9 cellular contexts compared by ENCODE assay signal in the genomic region with DNA sequence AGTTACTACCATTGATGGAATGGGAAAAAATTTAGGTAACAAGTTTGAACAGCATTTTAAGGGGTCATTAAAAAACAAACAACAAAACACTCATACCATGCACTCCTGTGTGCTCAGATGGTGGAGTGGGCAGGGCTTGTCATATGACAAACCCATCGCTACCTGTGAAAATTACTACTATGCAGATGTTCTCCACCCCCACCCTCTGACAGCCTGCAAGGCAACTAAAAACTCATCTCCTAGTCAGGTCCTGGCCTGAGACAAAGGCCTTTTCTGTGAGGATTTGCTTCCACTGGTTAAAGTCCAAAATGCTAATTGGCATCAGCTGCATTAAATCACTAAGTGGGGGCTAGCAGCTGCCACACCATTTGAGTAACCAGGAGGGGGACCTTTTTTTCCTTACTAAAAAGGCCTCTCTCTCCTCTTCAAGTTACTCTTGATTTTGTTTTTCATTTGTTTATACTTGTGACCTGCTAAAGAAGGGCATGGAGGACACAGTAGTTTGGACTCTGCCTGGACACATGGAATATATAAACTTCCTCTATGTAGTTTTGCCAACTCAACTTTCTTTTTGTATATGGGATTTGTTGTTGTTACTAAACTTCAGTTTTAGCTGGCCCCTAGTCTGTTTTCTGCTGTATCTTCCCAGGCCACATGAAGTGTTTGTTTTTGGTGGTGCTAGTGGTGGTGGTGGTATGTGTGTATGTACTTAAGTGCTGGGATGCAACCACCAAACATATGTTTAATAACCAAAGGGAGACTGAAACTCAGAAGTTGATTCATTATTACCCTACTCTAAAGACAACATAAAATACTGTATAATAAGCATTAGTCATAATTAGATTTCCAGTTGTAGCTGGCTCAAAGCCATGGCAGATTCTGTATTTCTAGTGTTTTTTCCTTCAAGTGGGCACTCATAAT.
DNase-seq lines count a peak whose midpoint lies in the region; ATAC-seq and TF ChIP-seq lines count a peak whose summit lies in the region.
"Had no signal": no experiment of that assay in that cellular context is flagged by ENCODE, and none has a peak within 500 bp of the region (broad histone marks: within the 10 kb centered on the region; RNA-seq: fewer than 3 reads in every experiment).

No MANE protein-coding gene starts in this region.

- intact Hi-C loops in activated CD4-positive, alpha-beta T cell treated with anti-CD3 and anti-CD28 coated beads for 36 hours (cut with DNase I, micrococcal nuclease), result no loop called here
- intact Hi-C loops in head of caudate nucleus (cut with DNase I), result no loop called here
- intact Hi-C loops in uterus (cut with DNase I; ENCODE audit: low total_unique reads), result no loop called here

- TF ChIP-seq CTCF in uterus (IDR thresholded peaks at IDR 0.05), result no peak
- no peak for TF ChIP-seq CTCF in gastroesophageal sphincter (IDR thresholded peaks at IDR 0.05)

- H3K27ac Mint-ChIP-seq in activated CD4-positive, alpha-beta T cell treated with anti-CD3 and anti-CD28 coated beads for 36 hours, result peak overlapping the region; percentile 65
- peak overlapping the region; percentile 80 to 82 for H3K27ac Mint-ChIP-seq in T-cell

- peaks cover 6% of the 10 kb centered on the region for H3K36me3 Mint-ChIP-seq in activated CD4-positive, alpha-beta T cell treated with anti-CD3 and anti-CD28 coated beads for 36 hours (ENCODE audit: low read depth)
- H3K36me3 Mint-ChIP-seq in T-cell, result peaks cover 10% of the 10 kb centered on the region

- H3K27me3 Mint-ChIP-seq in activated CD4-positive, alpha-beta T cell treated with anti-CD3 and anti-CD28 coated beads for 36 hours, result no peaks in the 10 kb centered on the region
- H3K27me3 Mint-ChIP-seq in T-cell, result no peaks in the 10 kb centered on the region

- POLR2A ChIA-PET in activated CD4-positive, alpha-beta T cell treated with anti-CD3 and anti-CD28 coated beads for 36 hours (lab: Charles Lee), result interaction anchor here (0.6 kb wide), 1 partner anchor 30 kb away, joined by 7 read pairs; no protein-coding TSS in a partner anchor
- POLR2A ChIA-PET in T-cell (lab: Charles Lee), result interaction anchor here in 1 of 2 donors (0.6 kb wide), 1 partner anchor 9 kb away, joined by 3 read pairs; no protein-coding TSS in a partner anchor

- peak; percentile 47 for ATAC-seq in activated CD4-positive, alpha-beta T cell treated with anti-CD3 and anti-CD28 coated beads for 36 hours
- ATAC-seq in T-cell (replicated peaks in 1 of 4) (peak in 1 of 4 experiments; percentile 39), gastroesophageal sphincter (no peak), GM18870 (IDR thresholded peaks at IDR 0.05; ENCODE audit: unreplicated experiment) (no peak)

- H3K9me3 ChIP-seq in uterus (no peaks in the 10 kb centered on the region), gastroesophageal sphincter (no peaks in the 10 kb centered on the region)

- H3K9me3 Mint-ChIP-seq in activated CD4-positive, alpha-beta T cell treated with anti-CD3 and anti-CD28 coated beads for 36 hours (ENCODE audit: low read depth), result no peaks in the 10 kb centered on the region
- no peaks in the 10 kb centered on the region for H3K9me3 Mint-ChIP-seq in T-cell

- H3K27ac ChIP-seq in substantia nigra (ENCODE audit: low read depth, low read length, poor library complexity, severe bottlenecking) (peak overlapping the region; percentile 91), uterus (peak overlapping the region in 1 of 2 donors; percentile 4), gastroesophageal sphincter (no peak overlapping the region)
- H3K27ac ChIP-seq: SK-N-MC had no signal

- WGBS in gastroesophageal sphincter (ENCODE audit: low coverage in 1 of 2), 2 donors, result 67 to 88% methylated on average over 1 of the region's 1 CpG

- CTCF ChIA-PET in activated CD4-positive, alpha-beta T cell treated with anti-CD3 and anti-CD28 coated beads for 36 hours (lab: Charles Lee), result interaction anchor here (0.7 to 2.0 kb wide), 4 partner anchors 8 to 470 kb away, joined by 3 to 6 read pairs (median 4); no protein-coding TSS in a partner anchor
- CTCF ChIA-PET in T-cell (lab: Charles Lee), result interaction anchor here in 1 of 2 donors (1.1 kb wide), 1 partner anchor 10 kb away, joined by 3 read pairs; no protein-coding TSS in a partner anchor

- H3K4me1 Mint-ChIP-seq in activated CD4-positive, alpha-beta T cell treated with anti-CD3 and anti-CD28 coated beads for 36 hours, result peaks cover 85% of the 10 kb centered on the region
- peaks cover 87 to 91% (median 89%) of the 10 kb centered on the region in 3 donors for H3K4me1 Mint-ChIP-seq in T-cell

- no peak for TF ChIP-seq EP300 in gastroesophageal sphincter (IDR thresholded peaks at IDR 0.05)

- H3K4me3 ChIP-seq in uterus, result no peak overlapping the region
- H3K4me3 ChIP-seq in gastroesophageal sphincter, result no peak overlapping the region
- H3K4me3 ChIP-seq: SK-N-MC had no signal

- DNase-seq in activated CD4-positive, alpha-beta T cell treated with anti-CD3 and anti-CD28 coated beads for 36 hours, result peak; percentile 42
- no peak for DNase-seq in activated CD4-positive, alpha-beta T cell treated with anti-CD3 and anti-CD28 coated beads, Interleukin-2, amount 50 U/mL, for 1 hour
- DNase-seq in T-cell (no peak), head of caudate nucleus (peak in 30 of 42 donors; percentile 24 to 86 (median 67)), substantia nigra (lab: John Stamatoyannopoulos, UW) (peak in 30 of 49 donors; percentile 29 to 79 (median 49)), uterus (no peak)

- H3K36me3 ChIP-seq in uterus (no peaks in the 10 kb centered on the region), gastroesophageal sphincter (no peaks in the 10 kb centered on the region)

- no peak for TF ChIP-seq POLR2A in uterus (IDR thresholded peaks at IDR 0.05)
- no peak for TF ChIP-seq POLR2A in gastroesophageal sphincter (IDR thresholded peaks at IDR 0.05)

- H3K4me1 ChIP-seq in uterus (no peaks in the 10 kb centered on the region), gastroesophageal sphincter (peaks cover 0 to 77% (median 21%) of the 10 kb centered on the region in 3 donors)

- H3K4me3 Mint-ChIP-seq in activated CD4-positive, alpha-beta T cell treated with anti-CD3 and anti-CD28 coated beads for 36 hours, result no peak overlapping the region
- no peak overlapping the region for H3K4me3 Mint-ChIP-seq in T-cell

- H3K27me3 ChIP-seq in uterus (no peaks in the 10 kb centered on the region), gastroesophageal sphincter (no peaks in the 10 kb centered on the region)

Comparison
In these comparisons a context has a peak if more than half of its experiments do, and no peak if none do; other contexts are left out.
1. DNase-seq: peak in activated CD4-positive, alpha-beta T cell treated with anti-CD3 and anti-CD28 coated beads for 36 hours (single experiment), head of caudate nucleus (30 of 42) and substantia nigra (30 of 49); none in activated CD4-positive, alpha-beta T cell treated with anti-CD3 and anti-CD28 coated beads, Interleukin-2, amount 50 U/mL, for 1 hour (single experiment), T-cell (0 of 34) and uterus (0 of 2).